2 cellular contexts compared by ENCODE assay signal in the genomic region with DNA sequence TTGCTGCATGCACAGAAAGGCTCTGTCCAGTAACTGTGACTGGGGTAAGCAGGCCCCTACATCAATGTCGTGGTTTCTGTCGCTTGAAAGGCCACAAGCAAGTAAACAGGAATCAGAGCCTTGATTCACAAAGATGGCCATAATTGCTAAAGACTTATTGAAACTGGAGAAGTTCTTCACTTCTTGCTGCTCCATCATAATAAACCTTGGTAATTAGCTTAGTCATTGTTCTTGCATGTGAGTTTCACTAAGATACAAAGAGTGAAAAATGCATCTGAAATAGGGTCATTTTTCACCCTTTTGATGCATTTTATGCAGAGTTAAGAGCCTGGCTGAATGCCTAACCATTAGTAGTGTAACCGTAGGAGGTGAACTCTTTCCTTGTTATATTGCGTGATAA.
TF ChIP-seq lines count a peak whose summit lies in the region.

No MANE protein-coding gene starts in this region.

TF ChIP-seq in endothelial cell of umbilical vein, 7 proteins besides CTCF, POLR2A, EP300 and RAD21 (continued from another document):
- no peak for TF ChIP-seq POLR2AphosphoS5 (IDR thresholded peaks at IDR 0.05; ENCODE audit: insufficient read depth, low read depth, low read length)
TF ChIP-seq in endothelial cell of umbilical vein: peak in this region for 0.

TF ChIP-seq in neural cell, 6 proteins besides CTCF, POLR2A, EP300 and RAD21 (continued from another document):
- TF ChIP-seq, protein P1, sequence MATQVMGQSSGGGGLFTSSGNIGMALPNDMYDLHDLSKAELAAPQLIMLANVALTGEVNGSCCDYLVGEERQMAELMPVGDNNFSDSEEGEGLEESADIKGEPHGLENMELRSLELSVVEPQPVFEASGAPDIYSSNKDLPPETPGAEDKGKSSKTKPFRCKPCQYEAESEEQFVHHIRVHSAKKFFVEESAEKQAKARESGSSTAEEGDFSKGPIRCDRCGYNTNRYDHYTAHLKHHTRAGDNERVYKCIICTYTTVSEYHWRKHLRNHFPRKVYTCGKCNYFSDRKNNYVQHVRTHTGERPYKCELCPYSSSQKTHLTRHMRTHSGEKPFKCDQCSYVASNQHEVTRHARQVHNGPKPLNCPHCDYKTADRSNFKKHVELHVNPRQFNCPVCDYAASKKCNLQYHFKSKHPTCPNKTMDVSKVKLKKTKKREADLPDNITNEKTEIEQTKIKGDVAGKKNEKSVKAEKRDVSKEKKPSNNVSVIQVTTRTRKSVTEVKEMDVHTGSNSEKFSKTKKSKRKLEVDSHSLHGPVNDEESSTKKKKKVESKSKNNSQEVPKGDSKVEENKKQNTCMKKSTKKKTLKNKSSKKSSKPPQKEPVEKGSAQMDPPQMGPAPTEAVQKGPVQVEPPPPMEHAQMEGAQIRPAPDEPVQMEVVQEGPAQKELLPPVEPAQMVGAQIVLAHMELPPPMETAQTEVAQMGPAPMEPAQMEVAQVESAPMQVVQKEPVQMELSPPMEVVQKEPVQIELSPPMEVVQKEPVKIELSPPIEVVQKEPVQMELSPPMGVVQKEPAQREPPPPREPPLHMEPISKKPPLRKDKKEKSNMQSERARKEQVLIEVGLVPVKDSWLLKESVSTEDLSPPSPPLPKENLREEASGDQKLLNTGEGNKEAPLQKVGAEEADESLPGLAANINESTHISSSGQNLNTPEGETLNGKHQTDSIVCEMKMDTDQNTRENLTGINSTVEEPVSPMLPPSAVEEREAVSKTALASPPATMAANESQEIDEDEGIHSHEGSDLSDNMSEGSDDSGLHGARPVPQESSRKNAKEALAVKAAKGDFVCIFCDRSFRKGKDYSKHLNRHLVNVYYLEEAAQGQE (IDR thresholded peaks at IDR 0.05; ENCODE audit: borderline replicate concordance) = no peak
- TF ChIP-seq TAF1 (IDR thresholded peaks at IDR 0.05; ENCODE audit: low read depth) (no peak), MXI1 (conservative IDR thresholded peaks at IDR 0.05; ENCODE audit: poor library complexity, severe bottlenecking) (no peak), POLR2AphosphoS5 (IDR thresholded peaks at IDR 0.05) (no peak)
